8 cellular contexts compared by ENCODE assay signal in genomic region chr16:25031441-25032307, GRCh38. TPM values are rescaled to one million over a fixed set of nuclear protein-coding genes. Genes with fewer than 3 reads are reported as not detected.
DNase-seq lines count a peak whose midpoint lies in the region; ATAC-seq, FAIRE-seq and TF ChIP-seq lines count a peak whose summit lies in the region.

No MANE protein-coding gene starts in this region.

- H3K27me3 Mint-ChIP-seq in endodermal cell (ENCODE audit: insufficient read depth): peaks cover 7% of the 10 kb centered on the region

- H3K27me3 ChIP-seq in endodermal cell (ENCODE audit: control insufficient read depth, insufficient read depth, low read length, poor library complexity, severe bottlenecking): no peaks in the 10 kb centered on the region

- no peaks in the 10 kb centered on the region for H3K4me1 ChIP-seq in endodermal cell (ENCODE audit: control insufficient read depth, insufficient read depth, low read length)

- H3K9ac ChIP-seq in endodermal cell (ENCODE audit: extremely low read depth, low read length, poor library complexity, severe bottlenecking): peak overlapping the region; percentile 34

- peak; percentile 94 for DNase-seq in COR-L47 (lab: John Stamatoyannopoulos, UW)
- DNase-seq in HTR-8/SVneo (ENCODE audit: insufficient read length, low spot score): peak; percentile 93
- peak; percentile 98 for DNase-seq in NOMO-1 treated with DMSO at 0.1 percent for 48 hours (lab: John Stamatoyannopoulos, UW; ENCODE audit: unreplicated experiment)
- peak; percentile 85 for DNase-seq in activated CD8-positive, alpha-beta memory T cell treated with anti-CD3 and anti-CD28 coated beads, Interleukin-2, amount 50 U/mL, for 1 hour (ENCODE audit: extremely low read depth)
- DNase-seq in endodermal cell: peak; percentile 98
- DNase-seq in mesenteric fat pad (ENCODE audit: low spot score): peak; percentile 92
- DNase-seq in stimulated activated CD8-positive, alpha-beta memory T cell treated with anti-CD3 and anti-CD28 coated beads, Interleukin-15, amount 100 ng/mL, for 1 hour (ENCODE audit: low read depth): peak; percentile 79

- H3K4me3 ChIP-seq in endodermal cell (ENCODE audit: low read length): peak overlapping the region; percentile 93

- peak; percentile 96 for ATAC-seq in GM21381 (IDR thresholded peaks at IDR 0.05; ENCODE audit: unreplicated experiment)

- no peak overlapping the region for H3K27ac ChIP-seq in endodermal cell (ENCODE audit: low read depth, low read length)

- no peaks in the 10 kb centered on the region for H3K9me3 ChIP-seq in endodermal cell (ENCODE audit: control insufficient read depth, low read length)

- peak overlapping the region; percentile 93 for H3K27ac Mint-ChIP-seq in endodermal cell

- no peak for FAIRE-seq in HTR-8/SVneo (lab: Jason Lieb, UNC)

- H3K36me3 ChIP-seq in endodermal cell (ENCODE audit: control insufficient read depth, insufficient read depth, low read length): no peaks in the 10 kb centered on the region

- WGBS in endodermal cell (ENCODE audit: insufficient coverage in 1 of 2, insufficient read length in 1 of 2), 2 experiments: 0 to 2% methylated on average over 28 to 51 of the region's 51 CpGs

- no peaks in the 10 kb centered on the region for H3K9me3 Mint-ChIP-seq in endodermal cell

- no peak for TF ChIP-seq CTCF in endodermal cell (conservative IDR thresholded peaks at IDR 0.05)

- no peaks in the 10 kb centered on the region for H3K36me3 Mint-ChIP-seq in endodermal cell (ENCODE audit: low read depth)

- peak overlapping the region; percentile 90 for H3K4me3 Mint-ChIP-seq in endodermal cell

- peaks cover 11% of the 10 kb centered on the region for H3K4me1 Mint-ChIP-seq in endodermal cell

RNA-seq across cellular contexts. Expression of gene ARHGAP17, which starts 16.5 kb away (rescaled TPM):
- total RNA-seq in endodermal cell (100 to 1,000 TPM in 1 of 2 donors, 10 to 100 TPM in 1; 95.0 to 106 TPM), mesenteric fat pad (96.0 TPM)
- 59.0 TPM for polyA plus RNA-seq in endodermal cell (2013, experiment 1 of 2)
- 53.9 TPM for polyA plus RNA-seq in endodermal cell (2013, experiment 2 of 2)
